Comparison of ENCODE assay signal across 12 cellular contexts in genomic region chr19:6103217-6103644, GRCh38. TPM values are rescaled to one million over a fixed set of nuclear protein-coding genes. Genes with fewer than 3 reads are reported as not detected.
DNase-seq lines count a peak whose midpoint lies in the region; ATAC-seq, FAIRE-seq and TF ChIP-seq lines count a peak whose summit lies in the region.
"Had no signal": no experiment of that assay in that cellular context is flagged by ENCODE, and none has a peak within 500 bp of the region (broad histone marks: within the 10 kb centered on the region; RNA-seq: fewer than 3 reads in every experiment).

No MANE protein-coding gene starts in this region.

- peaks cover 60% of the 10 kb centered on the region for H3K4me1 Mint-ChIP-seq in MCF 10A (ENCODE audit: insufficient read depth, unreplicated experiment)

- peaks cover 74% of the 10 kb centered on the region for H3K4me1 ChIP-seq in stomach smooth muscle (ENCODE audit: control insufficient read depth, insufficient read depth, low read length)

- peak overlapping the region; percentile 97 for H3K27ac Mint-ChIP-seq in MCF 10A (ENCODE audit: low read depth, unreplicated experiment)

- H3K27me3 Mint-ChIP-seq in MCF 10A (ENCODE audit: insufficient read depth, unreplicated experiment): no peaks in the 10 kb centered on the region

- CTCF ChIA-PET in MCF 10A (lab: Yijun Ruan, JAX): interaction anchor here (0.6 to 2.6 kb wide), 5 partner anchors 11 to 116 kb away, joined by 3 to 12 read pairs (median 3); no protein-coding TSS in a partner anchor

- no peaks in the 10 kb centered on the region for H3K9me3 Mint-ChIP-seq in MCF 10A (ENCODE audit: unreplicated experiment)

- no peaks in the 10 kb centered on the region for H3K36me3 ChIP-seq in stomach smooth muscle (ENCODE audit: control insufficient read depth in 2 of 2, insufficient read depth in 2 of 2, low read length in 2 of 2)

- DNase-seq in GOT3 (lab: John Stamatoyannopoulos, UW) (peak; percentile 62), MCF 10A (ENCODE audit: unreplicated experiment) (peak; percentile 98), hepatic stellate cell (ENCODE audit: low spot score) (peak; percentile 85), SIG-M5 treated with dmso at 0.1 percent for 504 hours (lab: John Stamatoyannopoulos, UW; ENCODE audit: unreplicated experiment) (no peak), frontal cortex (ENCODE audit: low spot score in 2 of 2) (no peak)
- no peak for DNase-seq in activated effector memory CD4-positive, alpha-beta T cell treated with anti-CD3 and anti-CD28 coated beads, Interleukin-2, amount 50 U/mL, for 16 hours
- DNase-seq: effector CD8-positive, alpha-beta T cell; stimulated activated naive CD4-positive, alpha-beta T cell treated with Interleukin-2 at 50 U/mL for 16 hours had no signal

- H3K4me3 ChIP-seq in stomach smooth muscle (ENCODE audit: low read length in 2 of 2): peak overlapping the region; percentile 8 to 44
- H3K4me3 ChIP-seq: PC-9 had no signal

- intact Hi-C loops in MCF 10A (cut with micrococcal nuclease): loop anchor here (1.0 kb wide), 2 partner anchors 22 to 46 kb away; no protein-coding TSS in a partner anchor

- POLR2A ChIA-PET in MCF 10A (lab: Yijun Ruan, JAX): interaction anchor here (0.6 to 7.4 kb wide), 9 partner anchors 11 to 350 kb away, joined by 3 to 129 read pairs (median 4); no protein-coding TSS in a partner anchor

- H3K9me3 ChIP-seq in stomach smooth muscle (ENCODE audit: control insufficient read depth in 2 of 2, low read length in 2 of 2): no peaks in the 10 kb centered on the region

- H3K4me3 Mint-ChIP-seq in MCF 10A (ENCODE audit: unreplicated experiment): peak overlapping the region; percentile 24

- BruUV-seq in MCF 10A (replicated peaks; lab: Mats Ljungman, UMichigan): no TSS peak

- no peak for ATAC-seq in HG02840 (IDR thresholded peaks at IDR 0.05; ENCODE audit: low FRiP score, unreplicated experiment)

- TF ChIP-seq CTCF in MCF 10A (IDR thresholded peaks at IDR 0.05; ENCODE audit: unreplicated experiment): no peak

- peak overlapping the region; percentile 30 to 47 for H3K9ac ChIP-seq in stomach smooth muscle (ENCODE audit: low read length in 2 of 2)

- H3K27ac ChIP-seq in stomach smooth muscle (ENCODE audit: low read length): peak overlapping the region; percentile 89
- H3K27ac ChIP-seq: PC-9 had no signal

- FAIRE-seq in frontal cortex (lab: Jason Lieb, UNC): no peak

- H3K27me3 ChIP-seq in stomach smooth muscle (ENCODE audit: control insufficient read depth in 1 of 2, insufficient read depth in 2 of 2, low read length in 2 of 2): no peaks in the 10 kb centered on the region

- H3K36me3 Mint-ChIP-seq in MCF 10A (ENCODE audit: insufficient read depth, unreplicated experiment): peaks cover 6% of the 10 kb centered on the region

RNA-seq across cellular contexts. Expression of gene RFX2, which starts 7.1 kb away (rescaled TPM):
- total RNA-seq in MCF 10A (2022) (9.9 and 10.7 TPM in 2 replicates), frontal cortex (5.7 TPM)

RNA-seq across cellular contexts. Expression of gene ACSBG2, which starts 32.2 kb away (rescaled TPM):
- not detected in 2 replicates for total RNA-seq in MCF 10A (2022)
- not detected for total RNA-seq in frontal cortex
- total RNA-seq: activated CD8-positive, alpha-beta memory T cell treated with anti-CD3 and anti-CD28 coated beads for 36 hours; PC-9 had no signal

Comparison
In these comparisons a context has a peak if more than half of its experiments do, and no peak if none do; other contexts are left out.
1. DNase-seq: peak in GOT3 (single experiment), MCF 10A (single experiment) and hepatic stellate cell (single experiment); none in activated effector memory CD4-positive, alpha-beta T cell treated with anti-CD3 and anti-CD28 coated beads, Interleukin-2, amount 50 U/mL, for 16 hours (single experiment), SIG-M5 treated with dmso at 0.1 percent for 504 hours (single experiment) and frontal cortex (0 of 2).